Comparison of ENCODE assay signal across 14 cellular contexts in the genomic region with DNA sequence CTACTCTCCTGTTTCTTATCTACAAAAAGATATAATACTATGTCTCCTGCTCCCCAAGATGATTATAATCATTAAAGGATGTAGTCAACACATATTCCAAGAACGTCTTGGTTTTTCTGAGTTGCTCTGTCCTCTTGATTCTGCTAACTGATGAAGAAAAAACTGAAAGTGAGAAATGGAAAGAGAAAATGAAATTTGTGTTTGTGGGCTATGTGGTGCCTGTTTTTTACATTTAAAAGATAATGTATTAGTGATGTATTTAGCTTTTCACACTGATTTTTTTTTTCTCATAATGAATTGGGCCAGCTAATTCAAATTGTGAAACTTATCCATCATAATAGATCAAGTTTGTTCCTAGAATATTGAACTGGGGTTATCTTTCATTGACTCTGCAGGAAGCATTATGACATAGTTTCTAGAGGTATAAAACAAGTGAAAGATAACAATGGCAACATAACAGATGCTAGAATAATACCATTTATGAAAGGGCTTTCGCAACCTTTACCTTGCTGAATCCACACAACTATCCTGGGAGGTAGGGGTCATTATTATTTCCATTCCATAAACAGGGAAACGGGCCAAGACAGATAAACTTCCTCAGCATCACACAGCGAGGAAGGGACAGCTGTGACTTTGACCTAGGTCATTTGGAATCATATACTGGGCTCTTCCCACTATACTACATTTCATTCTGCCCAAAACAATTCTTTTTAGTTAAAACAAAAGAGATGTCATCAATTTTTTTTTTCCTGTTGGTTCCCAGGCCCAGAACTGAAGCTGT.
A peak's percentile ranks its signal among the peaks of the same experiment; 100 is the strongest.
DNase-seq lines count a peak whose midpoint lies in the region; ATAC-seq and TF ChIP-seq lines count a peak whose summit lies in the region.
"Had no signal": no experiment of that assay in that cellular context is flagged by ENCODE, and none has a peak within 500 bp of the region (broad histone marks: within the 10 kb centered on the region; RNA-seq: fewer than 3 reads in every experiment).

No MANE protein-coding gene starts in this region.

- no peak overlapping the region for H3K4me2 ChIP-seq in GM23248 (ENCODE audit: unreplicated experiment)

- no peaks in the 10 kb centered on the region for H3K9me2 ChIP-seq in GM23248 (ENCODE audit: insufficient read depth)

- no peaks in the 10 kb centered on the region for H4K20me1 ChIP-seq in GM23248 (ENCODE audit: insufficient read depth)

- no peak overlapping the region for H2AFZ ChIP-seq in GM23248

- H3K79me2 ChIP-seq in GM23248 (ENCODE audit: insufficient read depth), result no peaks in the 10 kb centered on the region

- H3K9ac ChIP-seq in GM23248, result no peak overlapping the region

- no peak for DNase-seq in hypothalamus (lab: John Stamatoyannopoulos, UW)
- no peak for DNase-seq in NCI-H2107 treated with DMSO at 0.1 percent for 48 hours (lab: John Stamatoyannopoulos, UW; ENCODE audit: unreplicated experiment)
- DNase-seq in GM23248, result no peak
- DNase-seq in tibial nerve (ENCODE audit: low spot score in 2 of 2), result no peak
- DNase-seq: activated CD4-positive, alpha-beta memory T cell treated with anti-CD3 and anti-CD28 coated beads for 36 hours; body of pancreas; C1 segment of cervical spinal cord; nucleus accumbens; SHP77 treated with DMSO at 0.1 percent for 48 hours; stimulated activated CD4-positive, alpha-beta T cell treated with anti-CD3 and anti-CD28 coated beads, Interleukin-4, amount 100 ng/mL, for 1 hour had no signal

- H3K4me1 ChIP-seq in GM23248 (ENCODE audit: insufficient read depth) (no peaks in the 10 kb centered on the region), tibial nerve (peaks cover 0 to 3% (median 0%) of the 10 kb centered on the region in 4 donors)
- H3K4me1 ChIP-seq: body of pancreas had no signal

- no peak for TF ChIP-seq CTCF in tibial nerve (IDR thresholded peaks at IDR 0.05)

- H3K27ac ChIP-seq in GM23248 (no peak overlapping the region), tibial nerve (no peak overlapping the region)
- H3K27ac ChIP-seq: body of pancreas had no signal

- no peaks in the 10 kb centered on the region for H3K9me3 ChIP-seq in GM23248 (ENCODE audit: low read depth)
- no peaks in the 10 kb centered on the region for H3K9me3 ChIP-seq in tibial nerve
- H3K9me3 ChIP-seq: body of pancreas had no signal

- TF ChIP-seq EP300 in tibial nerve (IDR thresholded peaks at IDR 0.05), result no peak

- no peaks in the 10 kb centered on the region for H3K36me3 ChIP-seq in GM23248 (ENCODE audit: low read depth)
- H3K36me3 ChIP-seq in tibial nerve, result no peaks in the 10 kb centered on the region

- no peak for TF ChIP-seq POLR2A in tibial nerve (IDR thresholded peaks at IDR 0.05)

- 94 to 97% methylated on average over 4 of the region's 4 CpGs for WGBS in GM23248 (ENCODE audit: low coverage in 1 of 2, low lambda C conversion rate in 2 of 2, missing lambda C conversion rate in 2 of 2), 2 experiments
- 74 to 76% methylated on average over 4 of the region's 4 CpGs for WGBS in tibial nerve, 2 donors

- ATAC-seq in GM18499 (IDR thresholded peaks at IDR 0.05; ENCODE audit: insufficient read depth, unreplicated experiment) (peak; percentile 83), GM19351 (IDR thresholded peaks at IDR 0.05; ENCODE audit: unreplicated experiment) (peak; percentile 77), HG02840 (IDR thresholded peaks at IDR 0.05; ENCODE audit: low FRiP score, unreplicated experiment) (peak; percentile 84), HG03565 (IDR thresholded peaks at IDR 0.05; ENCODE audit: unreplicated experiment) (peak; percentile 70)
- ATAC-seq: body of pancreas had no signal

- H3F3A ChIP-seq in GM23248 (ENCODE audit: insufficient read depth), result no peaks in the 10 kb centered on the region

- H3K4me3 ChIP-seq in GM23248, result no peak overlapping the region
- no peak overlapping the region for H3K4me3 ChIP-seq in tibial nerve
- H3K4me3 ChIP-seq: body of pancreas had no signal

- in situ Hi-C loops in GM23248 (cut with MboI), result no loop called here

- H3K27me3 ChIP-seq in GM23248 (replicated peaks; ENCODE audit: insufficient read depth) (no peaks in the 10 kb centered on the region), tibial nerve (no peaks in the 10 kb centered on the region)
- H3K27me3 ChIP-seq: body of pancreas had no signal
